1 cellular context compared by ENCODE assay signal in the genomic region with DNA sequence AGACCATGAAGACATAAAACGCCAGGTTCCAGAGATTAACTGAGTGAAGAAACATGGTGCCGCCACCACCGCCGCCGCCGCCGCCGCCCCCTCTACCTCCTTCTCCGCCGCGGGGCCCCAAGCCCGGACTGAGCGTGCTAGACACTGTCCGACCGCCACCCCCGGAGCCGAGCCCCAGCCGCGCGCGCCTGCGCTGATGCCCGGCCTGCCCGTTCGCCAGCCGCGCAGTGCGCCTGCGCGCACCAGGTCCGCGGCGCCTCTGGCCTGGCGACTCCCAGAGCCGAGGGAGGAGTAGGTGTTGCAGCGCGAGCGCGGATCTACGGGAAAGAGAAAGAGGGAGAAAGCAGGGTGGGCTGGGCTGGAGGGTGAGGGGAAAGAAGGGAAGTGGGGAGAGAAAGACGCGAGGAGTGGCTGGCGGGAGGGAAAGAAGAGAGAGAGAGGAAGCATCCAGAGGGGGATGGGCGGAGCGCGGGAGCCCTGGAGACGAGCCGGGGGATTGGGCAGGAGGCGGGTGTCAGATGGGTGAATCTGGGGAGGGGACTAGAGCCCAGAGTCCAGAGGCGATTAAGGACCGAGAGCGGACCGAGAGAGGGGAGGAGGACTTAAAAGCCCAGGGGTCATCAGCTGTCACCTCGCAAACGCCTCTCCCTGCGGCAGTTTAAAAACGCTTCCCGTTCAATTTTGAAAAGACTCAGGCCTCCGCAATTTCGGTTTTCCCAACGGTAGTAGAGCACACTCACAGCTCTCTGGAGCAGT.
TF ChIP-seq lines count a peak whose summit lies in the region.

A gene with protein sequence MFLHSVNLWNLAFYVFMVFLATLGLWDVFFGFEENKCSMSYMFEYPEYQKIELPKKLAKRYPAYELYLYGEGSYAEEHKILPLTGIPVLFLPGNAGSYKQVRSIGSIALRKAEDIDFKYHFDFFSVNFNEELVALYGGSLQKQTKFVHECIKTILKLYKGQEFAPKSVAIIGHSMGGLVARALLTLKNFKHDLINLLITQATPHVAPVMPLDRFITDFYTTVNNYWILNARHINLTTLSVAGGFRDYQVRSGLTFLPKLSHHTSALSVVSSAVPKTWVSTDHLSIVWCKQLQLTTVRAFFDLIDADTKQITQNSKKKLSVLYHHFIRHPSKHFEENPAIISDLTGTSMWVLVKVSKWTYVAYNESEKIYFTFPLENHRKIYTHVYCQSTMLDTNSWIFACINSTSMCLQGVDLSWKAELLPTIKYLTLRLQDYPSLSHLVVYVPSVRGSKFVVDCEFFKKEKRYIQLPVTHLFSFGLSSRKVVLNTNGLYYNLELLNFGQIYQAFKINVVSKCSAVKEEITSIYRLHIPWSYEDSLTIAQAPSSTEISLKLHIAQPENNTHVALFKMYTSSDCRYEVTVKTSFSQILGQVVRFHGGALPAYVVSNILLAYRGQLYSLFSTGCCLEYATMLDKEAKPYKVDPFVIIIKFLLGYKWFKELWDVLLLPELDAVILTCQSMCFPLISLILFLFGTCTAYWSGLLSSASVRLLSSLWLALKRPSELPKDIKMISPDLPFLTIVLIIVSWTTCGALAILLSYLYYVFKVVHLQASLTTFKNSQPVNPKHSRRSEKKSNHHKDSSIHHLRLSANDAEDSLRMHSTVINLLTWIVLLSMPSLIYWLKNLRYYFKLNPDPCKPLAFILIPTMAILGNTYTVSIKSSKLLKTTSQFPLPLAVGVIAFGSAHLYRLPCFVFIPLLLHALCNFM (minus strand): TSS at position 146 of the 756 bp plus-strand sequence. CDS start 91 bp downstream, at position 55.

TF ChIP-seq in PFSK-1, 5 proteins besides CTCF, POLR2A, EP300 and RAD21 (continued from another document):
- TF ChIP-seq FOXP2 (optimal IDR thresholded peaks at IDR 0.05; ENCODE audit: borderline replicate concordance, extremely low read depth, extremely low read length, insufficient read depth), result peak; percentile 50
TF ChIP-seq in PFSK-1: peak in this region for 2.
